ENCODE assay signal across 16 cellular contexts in the genomic region with DNA sequence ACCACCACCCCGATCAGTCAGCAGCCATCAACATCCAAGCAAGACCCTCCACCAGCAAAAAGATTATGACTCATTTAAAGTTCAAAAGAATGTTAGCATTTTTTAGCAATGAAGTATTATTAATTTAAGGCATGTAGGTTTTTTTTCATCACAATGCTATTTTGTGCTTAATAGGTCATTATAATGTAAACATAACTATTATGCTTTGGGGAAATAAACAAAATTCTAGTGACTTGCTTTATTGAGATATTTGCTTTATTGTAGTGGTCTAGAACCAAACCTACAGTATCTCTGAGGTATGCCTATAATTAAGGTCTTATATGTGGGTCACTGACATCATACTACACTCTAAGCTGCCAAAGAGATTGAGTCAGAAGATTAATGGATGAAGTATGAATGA. TPM values are rescaled to one million over a fixed set of nuclear protein-coding genes. Genes with fewer than 3 reads are reported as not detected.
DNase-seq lines count a peak whose midpoint lies in the region; ATAC-seq and TF ChIP-seq lines count a peak whose summit lies in the region.
"Had no signal": no experiment of that assay in that cellular context is flagged by ENCODE, and none has a peak within 500 bp of the region (broad histone marks: within the 10 kb centered on the region; RNA-seq: fewer than 3 reads in every experiment).

No MANE protein-coding gene starts in this region.

- peak overlapping the region in 1 of 4 donors; percentile 44 for H3K4me3 Mint-ChIP-seq in CD4-positive, CD25-positive, alpha-beta regulatory T cell
- H3K4me3 Mint-ChIP-seq: activated B cell treated with CpG ODN at 0.5 μM for 24 hours; activated CD8-positive, alpha-beta memory T cell treated with anti-CD3 and anti-CD28 coated beads, Interleukin-2, amount 10 ng/mL, durations not matched to agents 7 days and 5 days had no signal

- TF ChIP-seq POLR2A in suprapubic skin (IDR thresholded peaks at IDR 0.05) = no peak

- H3K27ac Mint-ChIP-seq in CD4-positive, CD25-positive, alpha-beta regulatory T cell = peak overlapping the region in 2 of 3 donors; percentile 13 to 72
- no peak overlapping the region for H3K27ac Mint-ChIP-seq in activated naive CD4-positive, alpha-beta T cell treated with anti-CD3 and anti-CD28 coated beads, Interleukin-2, amount 50 U/mL, for 72 hours
- H3K27ac Mint-ChIP-seq: activated B cell treated with CpG ODN at 0.5 μM for 24 hours; activated CD8-positive, alpha-beta memory T cell treated with anti-CD3 and anti-CD28 coated beads, Interleukin-2, amount 10 ng/mL, durations not matched to agents 7 days and 5 days had no signal

- intact Hi-C loops in ascending aorta (cut with DNase I) = loop anchor here (1.0 kb wide), 1 partner anchor 22 kb away; no protein-coding TSS in a partner anchor

- TF ChIP-seq CTCF in HEK293 (tag by site-specific recombination; IDR thresholded peaks at IDR 0.05) (no peak), ascending aorta (IDR thresholded peaks at IDR 0.05) (no peak), foreskin fibroblast (IDR thresholded peaks at IDR 0.05; ENCODE audit: low read depth, low read length) (no peak), suprapubic skin (IDR thresholded peaks at IDR 0.05) (no peak)

- H3K4me1 ChIP-seq in CD4-positive, CD25-positive, alpha-beta regulatory T cell (ENCODE audit: control insufficient read depth, insufficient read depth, low read length, poor library complexity, severe bottlenecking) = peaks cover 17% of the 10 kb centered on the region
- no peaks in the 10 kb centered on the region for H3K4me1 ChIP-seq in HEK293 (ENCODE audit: control insufficient read depth, insufficient read depth, low read length)
- H3K4me1 ChIP-seq in ascending aorta = peaks cover 0 to 34% of the 10 kb centered on the region in 2 donors
- H3K4me1 ChIP-seq in suprapubic skin = peaks cover 5% of the 10 kb centered on the region
- H3K4me1 ChIP-seq: BLaER1, Peyer's patch had no signal

- WGBS in suprapubic skin = 100% methylated on average over 1 of the region's 1 CpG

- H3K9me3 Mint-ChIP-seq in CD4-positive, CD25-positive, alpha-beta regulatory T cell = peaks cover 0 to 18% (median 10%) of the 10 kb centered on the region in 7 donors
- H3K9me3 Mint-ChIP-seq in activated naive CD4-positive, alpha-beta T cell treated with anti-CD3 and anti-CD28 coated beads, Interleukin-2, amount 50 U/mL, for 72 hours = peaks cover 9 to 24% of the 10 kb centered on the region in 2 donors

- H3K4me1 Mint-ChIP-seq in CD4-positive, CD25-positive, alpha-beta regulatory T cell = peaks cover 37 to 76% (median 53%) of the 10 kb centered on the region in 4 donors

- no peak overlapping the region for H3K4me3 ChIP-seq in CD4-positive, CD25-positive, alpha-beta regulatory T cell (ENCODE audit: low read depth, low read length)
- H3K4me3 ChIP-seq in HEK293 (ENCODE audit: low read depth, low read length) = no peak overlapping the region
- H3K4me3 ChIP-seq in ascending aorta = no peak overlapping the region
- no peak overlapping the region for H3K4me3 ChIP-seq in foreskin fibroblast (ENCODE audit: low read depth in 1 of 2, low read length in 2 of 2)
- no peak overlapping the region for H3K4me3 ChIP-seq in suprapubic skin
- H3K4me3 ChIP-seq: BLaER1, Peyer's patch had no signal

- POLR2A ChIA-PET in HEK293 (lab: Yijun Ruan, JAX) = no interaction called here

- CTCF ChIA-PET in HEK293 (lab: Yijun Ruan, JAX) = no interaction called here

- no peak overlapping the region for H3K27ac ChIP-seq in CD4-positive, CD25-positive, alpha-beta regulatory T cell (ENCODE audit: insufficient read depth, low read length, poor library complexity, severe bottlenecking)
- no peak overlapping the region for H3K27ac ChIP-seq in HEK293 (ENCODE audit: extremely low read depth, low read depth, low read length)
- peak overlapping the region; percentile 48 to 74 for H3K27ac ChIP-seq in ascending aorta
- no peak overlapping the region for H3K27ac ChIP-seq in suprapubic skin
- H3K27ac ChIP-seq: BLaER1, Peyer's patch had no signal

- DNase-seq in CD4-positive, CD25-positive, alpha-beta regulatory T cell = no peak
- DNase-seq in ascending aorta (ENCODE audit: low spot score in 2 of 2) (no peak), foreskin fibroblast (peak; percentile 20 to 51), CD1c-positive myeloid dendritic cell (ENCODE audit: extremely low spot score) (no peak), NCI-H146 treated with DMSO at 0.1 percent for 48 hours (lab: John Stamatoyannopoulos, UW; ENCODE audit: unreplicated experiment) (no peak), suprapubic skin (ENCODE audit: low spot score in 2 of 2) (no peak)
- no peak for DNase-seq in activated naive CD4-positive, alpha-beta T cell treated with anti-CD3 and anti-CD28 coated beads, Interleukin-2, amount 50 U/mL, for 72 hours (ENCODE audit: low spot score in 2 of 2)
- DNase-seq: activated B cell treated with CpG ODN at 0.5 μM for 24 hours; activated CD8-positive, alpha-beta memory T cell treated with anti-CD3 and anti-CD28 coated beads, Interleukin-2, amount 10 ng/mL, durations not matched to agents 7 days and 5 days; activated gamma-delta T cell treated with Interleukin-2 at 50 U/mL for 16 hours; DMS79; NCI-H2029 treated with DMSO at 0.1 percent for 48 hours; NCI-H774; Peyer's patch had no signal

- no peak for TF ChIP-seq EP300 in suprapubic skin (IDR thresholded peaks at IDR 0.05)

- peaks cover 9 to 10% of the 10 kb centered on the region in 2 experiments for H3K9me3 ChIP-seq in CD4-positive, CD25-positive, alpha-beta regulatory T cell (ENCODE audit: control insufficient read depth in 2 of 2, low read length in 2 of 2)
- H3K9me3 ChIP-seq in HEK293 (ENCODE audit: control insufficient read depth, insufficient read depth, low read depth, low read length) = no peaks in the 10 kb centered on the region
- peaks cover 8 to 10% of the 10 kb centered on the region in 2 donors for H3K9me3 ChIP-seq in ascending aorta
- no peaks in the 10 kb centered on the region for H3K9me3 ChIP-seq in suprapubic skin

- H3K27me3 ChIP-seq in CD4-positive, CD25-positive, alpha-beta regulatory T cell (ENCODE audit: control insufficient read depth, insufficient read depth, low read length) = no peaks in the 10 kb centered on the region
- no peaks in the 10 kb centered on the region for H3K27me3 ChIP-seq in ascending aorta
- no peaks in the 10 kb centered on the region for H3K27me3 ChIP-seq in suprapubic skin
- H3K27me3 ChIP-seq: BLaER1, Peyer's patch had no signal

- no peaks in the 10 kb centered on the region for H3K27me3 Mint-ChIP-seq in CD4-positive, CD25-positive, alpha-beta regulatory T cell
- H3K27me3 Mint-ChIP-seq: activated B cell treated with CpG ODN at 0.5 μM for 24 hours; activated CD8-positive, alpha-beta memory T cell treated with anti-CD3 and anti-CD28 coated beads, Interleukin-2, amount 10 ng/mL, durations not matched to agents 7 days and 5 days had no signal

- H3K36me3 Mint-ChIP-seq in CD4-positive, CD25-positive, alpha-beta regulatory T cell = peaks cover 39% of the 10 kb centered on the region
- peaks cover 18 to 37% of the 10 kb centered on the region in 2 donors for H3K36me3 Mint-ChIP-seq in activated naive CD4-positive, alpha-beta T cell treated with anti-CD3 and anti-CD28 coated beads, Interleukin-2, amount 50 U/mL, for 72 hours

- no peak for ATAC-seq in CD4-positive, CD25-positive, alpha-beta regulatory T cell (ENCODE audit: low read depth in 2 of 2)
- ATAC-seq in activated naive CD4-positive, alpha-beta T cell treated with anti-CD3 and anti-CD28 coated beads, Interleukin-2, amount 50 U/mL, for 72 hours = no peak
- ATAC-seq: activated CD8-positive, alpha-beta memory T cell treated with anti-CD3 and anti-CD28 coated beads, Interleukin-2, amount 10 ng/mL, durations not matched to agents 7 days and 5 days had no signal

- H3K36me3 ChIP-seq in CD4-positive, CD25-positive, alpha-beta regulatory T cell (ENCODE audit: control insufficient read depth, insufficient read depth, low read length) = peaks cover under 1% of the 10 kb centered on the region
- H3K36me3 ChIP-seq in HEK293 (ENCODE audit: control insufficient read depth in 2 of 2, insufficient read depth in 1 of 2, low read length in 2 of 2) (no peaks in the 10 kb centered on the region), ascending aorta (no peaks in the 10 kb centered on the region), suprapubic skin (no peaks in the 10 kb centered on the region)
- H3K36me3 ChIP-seq: Peyer's patch had no signal

TF ChIP-seq in HEK293, 187 proteins besides CTCF, POLR2A, EP300 and RAD21:
- TF ChIP-seq SP7 (tag by site-specific recombination; IDR thresholded peaks at IDR 0.05) (0 out of 2 replicates have a peak, but pooled peaks have one; percentile 24), ZNF510 (tag by site-specific recombination; IDR thresholded peaks at IDR 0.05; ENCODE audit: insufficient replicate concordance) (no peak)

RNA-seq across cellular contexts. Expression of a gene that starts 20.0 kb away (rescaled TPM):
- total RNA-seq in CD4-positive, CD25-positive, alpha-beta regulatory T cell = 95.1 TPM
- 10 to 100 TPM; 18.7 to 28.9 (median 26.1) TPM for polyA plus RNA-seq in CD4-positive, CD25-positive, alpha-beta regulatory T cell
- total RNA-seq in ascending aorta (17.9 TPM), suprapubic skin (1 to 10 TPM; 1.9 to 4.6 (median 3.4) TPM)
- 10 to 100 TPM; 18.4 to 25.6 TPM for total RNA-seq in activated naive CD4-positive, alpha-beta T cell treated with anti-CD3 and anti-CD28 coated beads, Interleukin-2, amount 50 U/mL, for 72 hours

Comparison
In these comparisons a context has a peak if more than half of its experiments do, and no peak if none do; other contexts are left out.
1. DNase-seq: peak in foreskin fibroblast (2 of 2); none in CD4-positive, CD25-positive, alpha-beta regulatory T cell (0 of 3), ascending aorta (0 of 2), CD1c-positive myeloid dendritic cell (single experiment), NCI-H146 treated with DMSO at 0.1 percent for 48 hours (single experiment), suprapubic skin (0 of 2) and activated naive CD4-positive, alpha-beta T cell treated with anti-CD3 and anti-CD28 coated beads, Interleukin-2, amount 50 U/mL, for 72 hours (0 of 2).
2. H3K27ac ChIP-seq: peak in ascending aorta (2 of 2); none in CD4-positive, CD25-positive, alpha-beta regulatory T cell (single experiment), HEK293 (single experiment) and suprapubic skin (single experiment).
3. H3K27ac Mint-ChIP-seq: peak in CD4-positive, CD25-positive, alpha-beta regulatory T cell (2 of 3); none in activated naive CD4-positive, alpha-beta T cell treated with anti-CD3 and anti-CD28 coated beads, Interleukin-2, amount 50 U/mL, for 72 hours (0 of 2).